In genomic region chr2:28444951-28445350, GRCh38 we compare ENCODE assay signal across 15 cellular contexts.
"Had no signal": no experiment of that assay in that cellular context is flagged by ENCODE, and none has a peak within 500 bp of the region (broad histone marks: within the 10 kb centered on the region; RNA-seq: fewer than 3 reads in every experiment).

No MANE protein-coding gene starts in this region.

- H3K27me3 Mint-ChIP-seq: activated naive CD8-positive, alpha-beta T cell treated with anti-CD3 and anti-CD28 coated beads, Interleukin-2, amount 10 ng/mL, durations not matched to agents 7 days and 5 days had no signal

- H3K36me3 Mint-ChIP-seq: natural killer cell had no signal

- H3K27me3 ChIP-seq: right atrium auricular region, thyroid gland, vagina had no signal

- H3K9me3 ChIP-seq: mucosa of descending colon, right atrium auricular region, thyroid gland, vagina had no signal

- H3K4me3 ChIP-seq: mucosa of descending colon, right atrium auricular region, thyroid gland, vagina had no signal

- DNase-seq: activated CD4-positive, alpha-beta T cell treated with anti-CD3 and anti-CD28 coated beads, Interleukin-2, amount 50 U/mL, for 4 hours; activated naive CD8-positive, alpha-beta T cell treated with anti-CD3 and anti-CD28 coated beads, Interleukin-2, amount 10 ng/mL, durations not matched to agents 7 days and 5 days; activated T-cell treated with anti-CD3 and anti-CD28 coated beads, Interleukin-2, amount 50 U/mL, for 72 hours; aorta; effector CD8-positive, alpha-beta T cell; immature natural killer cell; left colon; mucosa of descending colon; natural killer cell; small intestine had no signal

- H3K27ac Mint-ChIP-seq: activated naive CD8-positive, alpha-beta T cell treated with anti-CD3 and anti-CD28 coated beads, Interleukin-2, amount 10 ng/mL, durations not matched to agents 7 days and 5 days; activated T-cell treated with anti-CD3 and anti-CD28 coated beads, Interleukin-2, amount 50 U/mL, for 72 hours; immature natural killer cell; natural killer cell had no signal

- H3K27ac ChIP-seq: right atrium auricular region, thyroid gland, vagina had no signal

- ATAC-seq: left colon, natural killer cell had no signal

- FAIRE-seq: bronchial epithelial cell, small intestine had no signal

- H3K4me3 Mint-ChIP-seq: activated naive CD8-positive, alpha-beta T cell treated with anti-CD3 and anti-CD28 coated beads, Interleukin-2, amount 10 ng/mL, durations not matched to agents 7 days and 5 days; immature natural killer cell; natural killer cell had no signal

- H3K36me3 ChIP-seq: right atrium auricular region, thyroid gland, vagina had no signal

- H3K9me3 Mint-ChIP-seq: natural killer cell; stimulated activated effector memory CD8-positive, alpha-beta T cell treated with anti-CD3 and anti-CD28 coated beads, Interleukin-12 subunit alpha, Interleukin-12 subunit beta, amount 100 ng/mL, for 72 hours had no signal
